In the genomic region with DNA sequence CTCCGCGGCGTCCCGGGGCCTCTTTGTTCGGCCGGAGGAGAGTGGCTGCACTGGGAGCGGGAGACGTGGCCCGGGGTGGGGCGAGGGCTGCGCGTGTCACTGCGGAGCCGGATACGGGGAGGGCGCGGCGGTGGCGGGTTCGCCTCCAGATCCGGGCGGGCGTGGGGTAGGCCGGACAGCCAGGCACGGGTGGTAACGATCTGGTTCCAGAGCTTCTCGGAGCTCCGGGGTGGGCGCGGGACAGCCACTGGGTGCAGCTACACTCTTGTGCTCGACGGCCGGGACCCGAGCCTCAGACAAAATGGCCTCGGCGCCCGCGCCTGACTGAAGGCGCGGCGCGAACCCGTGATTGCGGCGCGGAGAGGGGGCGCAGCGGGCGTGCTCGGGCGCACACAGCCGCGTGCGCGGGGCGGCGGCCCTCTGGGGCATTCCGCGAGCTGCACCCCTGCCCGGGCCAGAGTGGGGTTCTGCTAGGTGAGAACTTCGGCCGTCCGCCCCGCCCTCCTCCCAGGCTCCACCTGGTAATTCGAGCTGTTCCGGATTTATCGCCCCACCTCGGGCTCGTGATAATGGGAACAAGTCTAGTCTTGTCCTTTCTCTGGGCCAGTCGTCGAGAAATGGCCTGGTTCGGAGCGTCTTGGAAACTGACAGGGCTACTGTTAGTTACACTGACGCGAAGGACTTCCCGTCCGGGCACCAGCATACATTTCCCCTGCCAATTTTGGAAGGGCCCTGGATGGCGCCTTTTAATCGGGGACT, we compare ENCODE assay signal across 1 cellular context.
TF ChIP-seq lines count a peak whose summit lies in the region.

No MANE protein-coding gene starts in this region.

TF ChIP-seq in SK-N-SH treated with all-trans-retinoic acid at 6 μM for 48 hours, 23 proteins besides CTCF, POLR2A, EP300 and RAD21 (continued from another document):
- TF ChIP-seq, protein P1, sequence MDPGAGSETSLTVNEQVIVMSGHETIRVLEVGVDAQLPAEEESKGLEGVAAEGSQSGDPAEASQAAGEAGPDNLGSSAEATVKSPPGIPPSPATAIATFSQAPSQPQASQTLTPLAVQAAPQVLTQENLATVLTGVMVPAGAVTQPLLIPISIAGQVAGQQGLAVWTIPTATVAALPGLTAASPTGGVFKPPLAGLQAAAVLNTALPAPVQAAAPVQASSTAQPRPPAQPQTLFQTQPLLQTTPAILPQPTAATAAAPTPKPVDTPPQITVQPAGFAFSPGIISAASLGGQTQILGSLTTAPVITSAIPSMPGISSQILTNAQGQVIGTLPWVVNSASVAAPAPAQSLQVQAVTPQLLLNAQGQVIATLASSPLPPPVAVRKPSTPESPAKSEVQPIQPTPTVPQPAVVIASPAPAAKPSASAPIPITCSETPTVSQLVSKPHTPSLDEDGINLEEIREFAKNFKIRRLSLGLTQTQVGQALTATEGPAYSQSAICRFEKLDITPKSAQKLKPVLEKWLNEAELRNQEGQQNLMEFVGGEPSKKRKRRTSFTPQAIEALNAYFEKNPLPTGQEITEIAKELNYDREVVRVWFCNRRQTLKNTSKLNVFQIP (CRISPR knock-in tag; IDR thresholded peaks at IDR 0.05; ENCODE audit: borderline replicate concordance, low read depth): no peak
- TF ChIP-seq OSR1 (CRISPR knock-in tag; IDR thresholded peaks at IDR 0.05): no peak
- no peak for TF ChIP-seq CSDC2 (CRISPR knock-in tag; IDR thresholded peaks at IDR 0.05)
- no peak for TF ChIP-seq ZC3H10 (CRISPR knock-in tag; IDR thresholded peaks at IDR 0.05)
- TF ChIP-seq ZNF565 (CRISPR knock-in tag; conservative IDR thresholded peaks at IDR 0.05; ENCODE audit: low read depth): no peak
- no peak for TF ChIP-seq GLIS3 (CRISPR knock-in tag; IDR thresholded peaks at IDR 0.05)
